Comparison of ENCODE assay signal across 21 cellular contexts in the genomic region with DNA sequence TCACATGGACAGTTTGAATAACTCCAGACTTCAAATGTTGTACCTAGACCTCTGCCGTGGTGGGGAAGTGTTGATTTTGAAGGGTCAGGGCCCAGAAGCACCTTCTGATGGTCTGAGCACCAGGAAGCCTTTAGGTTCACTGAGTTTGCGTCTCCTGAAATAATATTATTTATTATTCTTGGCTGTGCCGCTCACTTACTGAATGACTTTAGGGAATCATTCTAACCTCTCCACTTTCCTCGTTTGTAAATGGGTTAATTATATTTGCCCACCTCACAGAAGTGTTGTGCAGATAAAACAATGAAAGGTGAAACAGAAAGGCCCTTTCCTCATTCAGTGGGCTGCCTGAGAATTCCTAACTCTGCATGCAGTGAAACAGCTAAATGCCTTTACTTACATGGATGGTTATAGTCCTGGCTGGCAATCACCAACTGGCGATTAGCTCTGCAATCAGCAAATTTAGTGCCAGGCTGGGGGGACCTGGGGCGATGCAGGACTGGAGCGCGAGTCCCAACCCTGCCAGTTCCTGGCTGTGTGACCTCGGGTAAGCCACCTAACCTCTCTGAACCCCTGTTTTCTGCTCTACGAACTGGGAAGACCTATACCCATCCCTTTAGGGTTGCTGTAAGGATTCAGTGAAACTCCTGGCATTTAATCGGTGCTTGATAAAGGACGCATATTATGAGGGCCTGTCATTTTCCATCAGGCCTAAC. TPM values are rescaled to one million over a fixed set of nuclear protein-coding genes. Genes with fewer than 3 reads are reported as not detected.
"Had no signal": no experiment of that assay in that cellular context is flagged by ENCODE, and none has a peak within 500 bp of the region (broad histone marks: within the 10 kb centered on the region; RNA-seq: fewer than 3 reads in every experiment).

No MANE protein-coding gene starts in this region.

- H3K36me3 Mint-ChIP-seq: natural killer cell; stimulated activated effector memory CD8-positive, alpha-beta T cell treated with anti-CD3 and anti-CD28 coated beads, Interleukin-12 subunit alpha, Interleukin-12 subunit beta, amount 100 ng/mL, for 72 hours; type B pancreatic cell had no signal

- H3K4me1 ChIP-seq: pancreas, stomach had no signal

- H3K36me3 ChIP-seq: neutrophil, pancreas, stomach, tibial artery had no signal

- DNase-seq: effector memory CD4-positive, alpha-beta T cell; erythroblast; head of caudate nucleus; natural killer cell; pancreas; stimulated activated CD4-positive, alpha-beta T cell treated with anti-CD3 and anti-CD28 coated beads, Interleukin-12 subunit alpha, Interleukin-12 subunit beta, amount 100 ng/mL, for 4 hours; stimulated activated CD4-positive, alpha-beta T cell treated with anti-CD3 and anti-CD28 coated beads, Interleukin-1b, Interleukin-23, amount 100 ng/mL, for 48 hours; stimulated activated CD4-positive, alpha-beta T cell treated with anti-CD3 and anti-CD28 coated beads, Interleukin-4, amount 100 ng/mL, for 1 hour; stimulated activated naive CD4-positive, alpha-beta T cell treated with Interleukin-2 at 50 U/mL for 16 hours; stomach; tibial artery had no signal

- H3K27me3 ChIP-seq: neutrophil, pancreas, stomach had no signal

- H3K4me3 Mint-ChIP-seq: memory B cell; natural killer cell; stimulated activated effector memory CD8-positive, alpha-beta T cell treated with anti-CD3 and anti-CD28 coated beads, Interleukin-12 subunit alpha, Interleukin-12 subunit beta, amount 100 ng/mL, for 72 hours; type B pancreatic cell had no signal

- H3K9me3 ChIP-seq: neutrophil, pancreas, stomach, tibial artery had no signal

- H3K27ac Mint-ChIP-seq: memory B cell; natural killer cell; stimulated activated effector memory CD8-positive, alpha-beta T cell treated with anti-CD3 and anti-CD28 coated beads, Interleukin-12 subunit alpha, Interleukin-12 subunit beta, amount 100 ng/mL, for 72 hours; type B pancreatic cell had no signal

- ATAC-seq: left lobe of liver; natural killer cell; pancreas; sciatic nerve; stimulated activated effector memory CD8-positive, alpha-beta T cell treated with anti-CD3 and anti-CD28 coated beads, Interleukin-12 subunit alpha, Interleukin-12 subunit beta, amount 100 ng/mL, for 72 hours had no signal

- H3K4me3 ChIP-seq: lung, pancreas, smooth muscle cell, stomach, tibial artery had no signal

- H3K27ac ChIP-seq: neutrophil, pancreas, stomach, tibial artery had no signal

- H3K4me1 Mint-ChIP-seq: memory B cell; natural killer cell; stimulated activated effector memory CD8-positive, alpha-beta T cell treated with anti-CD3 and anti-CD28 coated beads, Interleukin-12 subunit alpha, Interleukin-12 subunit beta, amount 100 ng/mL, for 72 hours had no signal

RNA-seq across cellular contexts. Expression of gene MAP1LC3B2, which starts 57.5 kb away (rescaled TPM):
- total RNA-seq: left lobe of liver, liver, urinary bladder had no signal
